20 cellular contexts compared by ENCODE assay signal in genomic region chr5:154517181-154517580, GRCh38. TPM values are rescaled to one million over a fixed set of nuclear protein-coding genes. Genes with fewer than 3 reads are reported as not detected.
DNase-seq lines count a peak whose midpoint lies in the region; ATAC-seq and TF ChIP-seq lines count a peak whose summit lies in the region.
"Had no signal": no experiment of that assay in that cellular context is flagged by ENCODE, and none has a peak within 500 bp of the region (broad histone marks: within the 10 kb centered on the region; RNA-seq: fewer than 3 reads in every experiment).

No MANE protein-coding gene starts in this region.

- H3K4me3 Mint-ChIP-seq in mesothelial cell of epicardium = no peak overlapping the region
- H3K4me3 Mint-ChIP-seq: B cell had no signal

- DNase-seq in G401 (ENCODE audit: low spot score) (peak; percentile 12), M059J (ENCODE audit: low read depth) (peak; percentile 12), erythroblast (lab: John Stamatoyannopoulos, UW) (peak; percentile 22 to 48), mesothelial cell of epicardium (ENCODE audit: low spot score in 2 of 2, unreplicated experiment in 2 of 2) (no peak), DMS79 (lab: John Stamatoyannopoulos, UW) (no peak)
- DNase-seq: DND-41; KBM-7; NCI-H1105; NCI-H146; NCI-H2029; NCI-H226; NCI-H524; NCI-H774; NK-92 treated with Interleukin-12 subunit alpha and Interleukin-12 subunit beta, amount 100 ng/mL, for 24 hours; SHP77 treated with DMSO at 0.1 percent for 48 hours had no signal

- no peak for TF ChIP-seq CTCF in mesothelial cell of epicardium (IDR thresholded peaks at IDR 0.05; ENCODE audit: unreplicated experiment)

- ATAC-seq in GM21447 (IDR thresholded peaks at IDR 0.05; ENCODE audit: unreplicated experiment) = no peak
- ATAC-seq in HG03108 (IDR thresholded peaks at IDR 0.05; ENCODE audit: unreplicated experiment) = no peak
- no peak for ATAC-seq in GM21717 (IDR thresholded peaks at IDR 0.05; ENCODE audit: unreplicated experiment)
- ATAC-seq: HepG2 had no signal

- peak overlapping the region; percentile 47 for H3K27ac Mint-ChIP-seq in mesothelial cell of epicardium
- H3K27ac Mint-ChIP-seq: B cell had no signal

- no peaks in the 10 kb centered on the region for H3K36me3 Mint-ChIP-seq in mesothelial cell of epicardium

- in situ Hi-C loops in G401 (cut with HindIII; ENCODE audit: low sequenced_read_pairs) = no loop called here

- H3K4me1 Mint-ChIP-seq in mesothelial cell of epicardium = peaks cover 41% of the 10 kb centered on the region
- H3K4me1 Mint-ChIP-seq: B cell had no signal

- no peaks in the 10 kb centered on the region for H3K27me3 Mint-ChIP-seq in mesothelial cell of epicardium (ENCODE audit: low read depth)

- no peak for TF ChIP-seq POLR2A in erythroblast (IDR thresholded peaks at IDR 0.05; ENCODE audit: low read length)

- H3K9me3 Mint-ChIP-seq in mesothelial cell of epicardium = no peaks in the 10 kb centered on the region

RNA-seq across cellular contexts. Expression of gene HAND1, which starts 39.2 kb away (rescaled TPM):
- total RNA-seq in G401 (2014; rRNA removed; shearing (Covaris generic)) = 1.4 and 2.7 TPM in 2 replicates
- not detected in 2 replicates for total RNA-seq in M059J (2014; rRNA removed; shearing (Covaris generic))
- total RNA-seq in mesothelial cell of epicardium = 16.5 to 19.3 TPM (median 16.9 TPM) in 3 replicates
- total RNA-seq: B cell, HepG2 had no signal

Comparison
In these comparisons a context has a peak if more than half of its experiments do, and no peak if none do; other contexts are left out.
1. DNase-seq: peak in G401 (single experiment), M059J (single experiment) and erythroblast (2 of 2); none in mesothelial cell of epicardium (0 of 2) and DMS79 (single experiment).